In the genomic region with DNA sequence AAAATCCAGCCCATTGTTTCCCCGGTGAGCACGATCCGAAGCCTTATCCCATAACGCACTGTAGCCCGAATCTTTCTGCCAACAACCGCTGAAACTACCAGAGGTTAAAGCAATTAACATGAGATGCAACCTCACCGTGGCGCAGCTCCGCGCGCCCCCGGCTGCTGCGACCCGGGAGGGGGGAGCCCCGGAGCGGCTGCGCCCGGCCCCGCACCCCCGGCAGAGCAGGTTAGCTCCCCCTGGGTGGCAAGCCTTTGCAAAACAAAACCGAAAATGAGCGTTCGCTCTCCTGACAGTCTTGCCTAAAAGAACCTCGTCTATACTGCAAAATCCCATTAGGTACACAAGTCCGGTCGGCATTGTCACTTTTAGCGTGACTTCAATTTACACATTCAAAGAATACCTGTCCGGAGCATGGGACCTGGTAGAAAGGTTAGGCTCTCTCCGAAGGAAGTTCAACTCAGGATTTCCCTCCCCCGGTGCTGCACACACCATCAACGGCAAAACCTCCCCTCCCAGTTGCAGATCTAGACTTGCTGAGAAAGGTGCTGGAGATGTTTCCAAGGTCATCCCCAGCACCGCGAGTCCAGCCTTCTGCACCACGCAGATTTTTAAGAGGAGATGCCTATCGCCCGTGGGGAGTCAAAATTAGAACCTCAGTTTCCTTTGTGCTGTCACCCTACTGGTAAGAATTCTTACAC, we compare ENCODE assay signal across 8 cellular contexts.
DNase-seq lines count a peak whose midpoint lies in the region; ATAC-seq, FAIRE-seq and TF ChIP-seq lines count a peak whose summit lies in the region.

No MANE protein-coding gene starts in this region.

- H3K4me3 ChIP-seq in Caco-2 (ENCODE audit: low read depth, low read length) (peak overlapping the region; percentile 59), HUES48 (ENCODE audit: low read depth, low read length) (peak overlapping the region; percentile 66), WI38 (ENCODE audit: low read depth, low read length) (peak overlapping the region; percentile 70), breast epithelium (peak overlapping the region; percentile 50 to 68 (median 66)), kidney (ENCODE audit: low read length in 2 of 2) (peak overlapping the region; percentile 65 to 74)

- DNase-seq in Caco-2 (peak in 1 of 2 experiments; percentile 56), breast epithelium (ENCODE audit: low spot score in 2 of 2) (no peak), kidney (peak; percentile 66), ureter (ENCODE audit: low spot score) (no peak)
- DNase-seq in stimulated activated CD4-positive, alpha-beta T cell treated with anti-CD3 and anti-CD28 coated beads, Interleukin-1b, Interleukin-23, amount 100 ng/mL, for 1 hour (ENCODE audit: low read depth in 2 of 2): peak; percentile 11 to 24

- H3K27ac ChIP-seq in HUES48 (ENCODE audit: low read depth, low read length): no peak overlapping the region
- H3K27ac ChIP-seq in breast epithelium: peak overlapping the region; percentile 40 to 46
- H3K27ac ChIP-seq in kidney (ENCODE audit: low read depth in 2 of 2, low read length in 2 of 2): no peak overlapping the region

- TF ChIP-seq CTCF in Caco-2 (IDR thresholded peaks at IDR 0.05; ENCODE audit: insufficient read depth in 1 of 2, low read depth in 1 of 2, low read length in 1 of 2, severe bottlenecking in 1 of 2, unreplicated experiment in 1 of 2) (peak in 1 of 2 experiments; percentile 12), WI38 (IDR thresholded peaks at IDR 0.05; ENCODE audit: low read depth, low read length) (no peak), breast epithelium (IDR thresholded peaks at IDR 0.05) (no peak), kidney (IDR thresholded peaks at IDR 0.05; ENCODE audit: borderline replicate concordance, extremely low read depth, insufficient read depth) (no peak)

- H3K27me3 ChIP-seq in Caco-2 (replicated peaks; ENCODE audit: control insufficient read depth, insufficient read depth, low read length): no peaks in the 10 kb centered on the region
- H3K27me3 ChIP-seq in HUES48 (ENCODE audit: control insufficient read depth, insufficient read depth, low read length): peaks cover 40% of the 10 kb centered on the region
- H3K27me3 ChIP-seq in breast epithelium: no peaks in the 10 kb centered on the region

- H3K9ac ChIP-seq in HUES48 (ENCODE audit: low read depth, low read length) (no peak overlapping the region), kidney (ENCODE audit: low read length in 2 of 2) (peak overlapping the region; percentile 5 to 70)

- no peaks in the 10 kb centered on the region for H3K27me3 Mint-ChIP-seq in Caco-2 (ENCODE audit: insufficient read depth, unreplicated experiment)

- no peaks in the 10 kb centered on the region for H3K36me3 ChIP-seq in Caco-2 (ENCODE audit: control insufficient read depth, insufficient read depth, low read length)
- no peaks in the 10 kb centered on the region for H3K36me3 ChIP-seq in HUES48 (ENCODE audit: control insufficient read depth, insufficient read depth, low read length)
- H3K36me3 ChIP-seq in breast epithelium: no peaks in the 10 kb centered on the region
- no peaks in the 10 kb centered on the region for H3K36me3 ChIP-seq in kidney (ENCODE audit: control insufficient read depth in 1 of 2, insufficient read depth in 2 of 2, low read length in 2 of 2)

- no peak for FAIRE-seq in kidney (lab: Jason Lieb, UNC)

- H3K4me3 Mint-ChIP-seq in Caco-2 (ENCODE audit: unreplicated experiment): peak overlapping the region; percentile 73

- intact Hi-C loops in Caco-2 (cut with micrococcal nuclease; ENCODE audit: unreplicated experiment): no loop called here
- intact Hi-C loops in breast epithelium (cut with DNase I; ENCODE audit: low total_unique reads): no loop called here
- intact Hi-C loops in kidney (cut with DNase I): no loop called here

- no peaks in the 10 kb centered on the region for H3K9me3 ChIP-seq in Caco-2
- H3K9me3 ChIP-seq in HUES48 (ENCODE audit: control insufficient read depth, insufficient read depth, low read length): no peaks in the 10 kb centered on the region
- H3K9me3 ChIP-seq in breast epithelium: no peaks in the 10 kb centered on the region
- no peaks in the 10 kb centered on the region for H3K9me3 ChIP-seq in kidney (ENCODE audit: control insufficient read depth in 1 of 2, low read length in 2 of 2)

- peak; percentile 68 for ATAC-seq in GM19468 (IDR thresholded peaks at IDR 0.05; ENCODE audit: extremely low read depth, unreplicated experiment)

- no peak overlapping the region for H3K27ac Mint-ChIP-seq in Caco-2 (ENCODE audit: unreplicated experiment)

- POLR2A ChIA-PET in Caco-2 (lab: Charles Lee): no interaction called here

- CTCF ChIA-PET in Caco-2 (lab: Charles Lee): interaction anchor here (0.8 to 1.5 kb wide), 3 partner anchors 12 to 368 kb away, joined by 3 to 7 read pairs (median 3); a partner anchor contains a TSS

- no peaks in the 10 kb centered on the region for H3K4me1 ChIP-seq in Caco-2
- H3K4me1 ChIP-seq in HUES48 (ENCODE audit: control insufficient read depth, insufficient read depth, low read length): peaks cover 8% of the 10 kb centered on the region
- H3K4me1 ChIP-seq in breast epithelium: no peaks in the 10 kb centered on the region
- no peaks in the 10 kb centered on the region for H3K4me1 ChIP-seq in kidney (ENCODE audit: control insufficient read depth in 1 of 2, insufficient read depth in 1 of 2, low read depth in 1 of 2, low read length in 2 of 2)

- H3K36me3 Mint-ChIP-seq in Caco-2 (ENCODE audit: insufficient read depth, unreplicated experiment): no peaks in the 10 kb centered on the region

- peaks cover 15% of the 10 kb centered on the region for H3K4me1 Mint-ChIP-seq in Caco-2 (ENCODE audit: low read depth, unreplicated experiment)

- no peak for TF ChIP-seq POLR2A in breast epithelium (IDR thresholded peaks at IDR 0.05)

- no peaks in the 10 kb centered on the region for H3K9me3 Mint-ChIP-seq in Caco-2 (ENCODE audit: unreplicated experiment)

- no TSS peak for BruUV-seq in Caco-2 (replicated peaks; lab: Mats Ljungman, UMichigan)

Comparison
In these comparisons a context has a peak if more than half of its experiments do, and no peak if none do; other contexts are left out.
1. DNase-seq: peak in kidney (single experiment) and stimulated activated CD4-positive, alpha-beta T cell treated with anti-CD3 and anti-CD28 coated beads, Interleukin-1b, Interleukin-23, amount 100 ng/mL, for 1 hour (2 of 2); none in breast epithelium (0 of 2) and ureter (single experiment).
2. H3K27ac ChIP-seq: peak in breast epithelium (2 of 2); none in HUES48 (single experiment) and kidney (0 of 2).
3. Peak in every context shown above with its lines, with median percentiles within 50 percentile points of each other: H3K4me3 ChIP-seq.